Comparison of ENCODE assay signal across 10 cellular contexts in genomic region chr6:105317607-105318533, GRCh38.
A peak's percentile ranks its signal among the peaks of the same experiment; 100 is the strongest.
DNase-seq lines count a peak whose midpoint lies in the region; ATAC-seq and TF ChIP-seq lines count a peak whose summit lies in the region.
"Had no signal": no experiment of that assay in that cellular context is flagged by ENCODE, and none has a peak within 500 bp of the region (broad histone marks: within the 10 kb centered on the region; RNA-seq: fewer than 3 reads in every experiment).

No MANE protein-coding gene starts in this region.

- H3K27me3 ChIP-seq in cardiac muscle cell (no peaks in the 10 kb centered on the region), PC-3 (ENCODE audit: low read length) (no peaks in the 10 kb centered on the region), thoracic aorta (replicated peaks; ENCODE audit: insufficient read depth) (no peaks in the 10 kb centered on the region)

- BruUV-seq in PC-3 (replicated peaks; lab: Mats Ljungman, UMichigan), result TSS peak; percentile 27

- H3K4me3 Mint-ChIP-seq in activated naive CD8-positive, alpha-beta T cell treated with anti-CD3 and anti-CD28 coated beads, Interleukin-2, amount 50 U/mL, for 24 hours, result no peak overlapping the region

- H3K27ac ChIP-seq in cardiac muscle cell, result no peak overlapping the region
- peak overlapping the region; percentile 90 for H3K27ac ChIP-seq in PC-3 (ENCODE audit: low read length)
- H3K27ac ChIP-seq in thoracic aorta, result no peak overlapping the region

- H3K4me3 ChIP-seq in cardiac muscle cell (no peak overlapping the region), PC-3 (ENCODE audit: low read length) (peak overlapping the region; percentile 30; the same call in 1 of the 2 replicates), fibroblast of villous mesenchyme (ENCODE audit: low read depth, low read length) (no peak overlapping the region), thoracic aorta (no peak overlapping the region)

- POLR2A ChIA-PET in PC-3 (lab: Charles Lee; ENCODE audit: unreplicated experiment), result no interaction called here

- no peaks in the 10 kb centered on the region for H3K9me2 ChIP-seq in PC-3 (replicated peaks; ENCODE audit: low read length)

- intact Hi-C loops in cardiac septum (cut with DNase I) (no loop called here), PC-3 (cut with micrococcal nuclease) (loop anchor here (1.0 to 5.0 kb wide), 4 partner anchors 9 to 231 kb away; no protein-coding TSS in a partner anchor)

- TF ChIP-seq CTCF in cardiac muscle cell (IDR thresholded peaks at IDR 0.05; ENCODE audit: low read depth, low read length) (peak; percentile 23), PC-3 (conservative IDR thresholded peaks at IDR 0.05; ENCODE audit: low read depth, low read length) (peak; percentile 74), fibroblast of villous mesenchyme (IDR thresholded peaks at IDR 0.05; ENCODE audit: insufficient read depth, low read depth, low read length) (peak; percentile 34), thoracic aorta (IDR thresholded peaks at IDR 0.05) (peak; percentile 35)

- DNase-seq in cardiac muscle cell (ENCODE audit: low read depth in 1 of 2, low spot score in 1 of 2) (no peak), cardiac septum (ENCODE audit: low spot score) (no peak), PC-3 (peak; percentile 61), fibroblast of villous mesenchyme (ENCODE audit: low read depth) (no peak), thoracic aorta (ENCODE audit: low spot score) (no peak), H4 (ENCODE audit: low spot score) (no peak)
- no peak for DNase-seq in activated CD4-positive, alpha-beta T cell treated with anti-CD3 and anti-CD28 coated beads for 48 hours
- DNase-seq in activated naive CD8-positive, alpha-beta T cell treated with anti-CD3 and anti-CD28 coated beads, Interleukin-2, amount 50 U/mL, for 24 hours, result no peak
- DNase-seq: hypothalamus; stimulated activated CD4-positive, alpha-beta T cell treated with anti-CD3 and anti-CD28 coated beads, Interleukin-2, amount 100 ng/mL, for 48 hours had no signal

- H3K4me1 ChIP-seq in cardiac muscle cell (ENCODE audit: low read depth), result peaks cover 15% of the 10 kb centered on the region
- peaks cover 33% of the 10 kb centered on the region for H3K4me1 ChIP-seq in PC-3 (ENCODE audit: insufficient read depth, low read length)
- no peaks in the 10 kb centered on the region for H3K4me1 ChIP-seq in thoracic aorta (ENCODE audit: control insufficient read depth in 1 of 2, low read depth in 2 of 2)

- H3K4me2 ChIP-seq in PC-3 (ENCODE audit: low read length), result peak overlapping the region; percentile 68

- no peak overlapping the region for H3K27ac Mint-ChIP-seq in activated naive CD8-positive, alpha-beta T cell treated with anti-CD3 and anti-CD28 coated beads, Interleukin-2, amount 50 U/mL, for 24 hours

- no peak overlapping the region for H2AFZ ChIP-seq in PC-3 (ENCODE audit: low read length)

- H3K4me1 Mint-ChIP-seq in activated naive CD8-positive, alpha-beta T cell treated with anti-CD3 and anti-CD28 coated beads, Interleukin-2, amount 50 U/mL, for 24 hours, result no peaks in the 10 kb centered on the region

- H3K9me3 ChIP-seq in cardiac muscle cell (ENCODE audit: low read depth) (no peaks in the 10 kb centered on the region), PC-3 (ENCODE audit: low read length) (no peaks in the 10 kb centered on the region), thoracic aorta (no peaks in the 10 kb centered on the region)

- H3F3A ChIP-seq in PC-3 (ENCODE audit: low read length, unreplicated experiment), result peaks cover 4% of the 10 kb centered on the region

- H3K27me3 Mint-ChIP-seq in activated naive CD8-positive, alpha-beta T cell treated with anti-CD3 and anti-CD28 coated beads, Interleukin-2, amount 50 U/mL, for 24 hours, result no peaks in the 10 kb centered on the region

- H3K79me2 ChIP-seq in PC-3 (ENCODE audit: low read length), result no peaks in the 10 kb centered on the region

- CTCF ChIA-PET in PC-3 (lab: Charles Lee), result interaction anchor here (0.6 to 2.0 kb wide), 5 partner anchors 10 to 322 kb away, joined by 3 to 13 read pairs (median 4); partner anchors contain the start of gene PREP

- H4K20me1 ChIP-seq in PC-3 (ENCODE audit: low read length), result no peaks in the 10 kb centered on the region

- peaks cover 6% of the 10 kb centered on the region for H3K36me3 ChIP-seq in cardiac muscle cell
- peaks cover 11% of the 10 kb centered on the region for H3K36me3 ChIP-seq in PC-3 (ENCODE audit: low read depth, low read length)
- peaks cover 3% of the 10 kb centered on the region for H3K36me3 ChIP-seq in thoracic aorta

- peaks cover 46% of the 10 kb centered on the region for H3K36me3 Mint-ChIP-seq in activated naive CD8-positive, alpha-beta T cell treated with anti-CD3 and anti-CD28 coated beads, Interleukin-2, amount 50 U/mL, for 24 hours (ENCODE audit: low read depth)

- H3K9ac ChIP-seq in PC-3 (ENCODE audit: low read length), result peak overlapping the region; percentile 59

- ATAC-seq in PC-3, result peak; percentile 72
- ATAC-seq in thoracic aorta (ENCODE audit: insufficient number of reproducible peaks, low FRiP score, low read depth), result no peak
- ATAC-seq in activated naive CD8-positive, alpha-beta T cell treated with anti-CD3 and anti-CD28 coated beads, Interleukin-2, amount 50 U/mL, for 24 hours, result no peak

- no peaks in the 10 kb centered on the region for H3K9me3 Mint-ChIP-seq in activated naive CD8-positive, alpha-beta T cell treated with anti-CD3 and anti-CD28 coated beads, Interleukin-2, amount 50 U/mL, for 24 hours

Comparison
In these comparisons a context has a peak if more than half of its experiments do, and no peak if none do; other contexts are left out.
1. CTCF ChIP-seq: peak in every context shown above with its lines; median percentile 74 in PC-3; 35 in thoracic aorta; 34 in fibroblast of villous mesenchyme; 23 in cardiac muscle cell.